In genomic region chr3:113696658-113697191, GRCh38 we compare ENCODE assay signal across 8 cellular contexts. TPM values are rescaled to one million over a fixed set of nuclear protein-coding genes. Genes with fewer than 3 reads are reported as not detected.
DNase-seq lines count a peak whose midpoint lies in the region; ATAC-seq and FAIRE-seq lines count a peak whose summit lies in the region.

No MANE protein-coding gene starts in this region.

- ATAC-seq in HG03432 (IDR thresholded peaks at IDR 0.05; ENCODE audit: unreplicated experiment): peak; percentile 92
- peak; percentile 92 for ATAC-seq in activated CD4-positive, alpha-beta T cell treated with anti-CD3 and anti-CD28 coated beads for 36 hours

- no peaks in the 10 kb centered on the region for H3K36me3 Mint-ChIP-seq in activated CD4-positive, alpha-beta T cell treated with anti-CD3 and anti-CD28 coated beads for 36 hours (ENCODE audit: low read depth)

- CTCF ChIA-PET in activated CD4-positive, alpha-beta T cell treated with anti-CD3 and anti-CD28 coated beads for 36 hours (lab: Charles Lee): interaction anchor here (0.6 to 1.0 kb wide), 2 partner anchors 15 to 48 kb away, joined by 3 read pairs; no protein-coding TSS in a partner anchor

- H3K27ac Mint-ChIP-seq in activated CD4-positive, alpha-beta T cell treated with anti-CD3 and anti-CD28 coated beads for 36 hours: no peak overlapping the region

- no peaks in the 10 kb centered on the region for H3K9me3 Mint-ChIP-seq in activated CD4-positive, alpha-beta T cell treated with anti-CD3 and anti-CD28 coated beads for 36 hours (ENCODE audit: low read depth)

- no peaks in the 10 kb centered on the region for H3K27me3 Mint-ChIP-seq in activated CD4-positive, alpha-beta T cell treated with anti-CD3 and anti-CD28 coated beads for 36 hours

- intact Hi-C loops in activated CD4-positive, alpha-beta T cell treated with anti-CD3 and anti-CD28 coated beads for 36 hours (cut with DNase I, micrococcal nuclease): loop anchor here (1.0 to 5.0 kb wide), 12 partner anchors 49 to 1450 kb away; partner anchors contain the start of genes CCDC191 (in 2 of the 2), QTRT2 (in 2 of the 2), SPICE1 (in 2 of the 2) and ATG3 (in 1 of the 2)

- H3K4me1 Mint-ChIP-seq in activated CD4-positive, alpha-beta T cell treated with anti-CD3 and anti-CD28 coated beads for 36 hours: peaks cover 28% of the 10 kb centered on the region

- POLR2A ChIA-PET in activated CD4-positive, alpha-beta T cell treated with anti-CD3 and anti-CD28 coated beads for 36 hours (lab: Charles Lee): interaction anchor here (0.5 to 1.6 kb wide), 4 partner anchors 45 to 88 kb away, joined by 3 to 7 read pairs (median 6); no protein-coding TSS in a partner anchor

- DNase-seq in AML-193 (lab: John Stamatoyannopoulos, UW) (peak; percentile 100), GM19238 (ENCODE audit: insufficient read length, low spot score) (peak; percentile 96), NCI-H460 (ENCODE audit: extremely low read depth, low read depth) (peak; percentile 97), kidney glomerular epithelial cell (lab: John Stamatoyannopoulos, UW) (peak; percentile 98)
- peak; percentile 99 for DNase-seq in activated CD4-positive, alpha-beta T cell treated with anti-CD3 and anti-CD28 coated beads for 36 hours
- DNase-seq in stimulated activated CD4-positive, alpha-beta T cell treated with anti-CD3 and anti-CD28 coated beads, Interleukin-15, amount 100 ng/mL, for 48 hours (ENCODE audit: low read depth in 2 of 2): peak; percentile 98

- H3K4me3 Mint-ChIP-seq in activated CD4-positive, alpha-beta T cell treated with anti-CD3 and anti-CD28 coated beads for 36 hours: no peak overlapping the region

- peak; percentile 87 for FAIRE-seq in colon (lab: Jason Lieb, UNC)

RNA-seq across cellular contexts. Expression of gene USF3, which starts 0.3 kb away (rescaled TPM):
- total RNA-seq in NCI-H460 (2014; rRNA removed; shearing (Covaris generic)): 6.1 and 7.9 TPM in 2 replicates
- 1.2 and 3.5 TPM in 2 replicates for polyA plus RNA-seq in NCI-H460 (2014; cell fraction: nucleus; rRNA removed)
- 10 to 100 TPM; 12.9 to 19.6 TPM for total RNA-seq in activated CD4-positive, alpha-beta T cell treated with anti-CD3 and anti-CD28 coated beads for 36 hours

RNA-seq across cellular contexts. Expression of gene NAA50, which starts 49.3 kb away (rescaled TPM):
- 167 and 183 TPM in 2 replicates for total RNA-seq in NCI-H460 (2014; rRNA removed; shearing (Covaris generic))
- 63.9 and 70.5 TPM in 2 replicates for polyA plus RNA-seq in NCI-H460 (2014; cell fraction: nucleus; rRNA removed)
- 100 to 1,000 TPM in 1 of 2 experiments, 10 to 100 TPM in 1; 97.1 to 122 TPM for total RNA-seq in activated CD4-positive, alpha-beta T cell treated with anti-CD3 and anti-CD28 coated beads for 36 hours

RNA-seq across cellular contexts. Expression of gene ATP6V1A, which starts 50.1 kb away (rescaled TPM):
- 38.6 and 44.4 TPM in 2 replicates for total RNA-seq in NCI-H460 (2014; rRNA removed; shearing (Covaris generic))
- polyA plus RNA-seq in NCI-H460 (2014; cell fraction: nucleus; rRNA removed): 21.4 and 36.2 TPM in 2 replicates
- 10 to 100 TPM; 45.2 to 48.3 TPM for total RNA-seq in activated CD4-positive, alpha-beta T cell treated with anti-CD3 and anti-CD28 coated beads for 36 hours

Comparison
In these comparisons a context has a peak if more than half of its experiments do, and no peak if none do; other contexts are left out.
1. Peak in every context shown above with its lines: DNase-seq and ATAC-seq.